In the genomic region with DNA sequence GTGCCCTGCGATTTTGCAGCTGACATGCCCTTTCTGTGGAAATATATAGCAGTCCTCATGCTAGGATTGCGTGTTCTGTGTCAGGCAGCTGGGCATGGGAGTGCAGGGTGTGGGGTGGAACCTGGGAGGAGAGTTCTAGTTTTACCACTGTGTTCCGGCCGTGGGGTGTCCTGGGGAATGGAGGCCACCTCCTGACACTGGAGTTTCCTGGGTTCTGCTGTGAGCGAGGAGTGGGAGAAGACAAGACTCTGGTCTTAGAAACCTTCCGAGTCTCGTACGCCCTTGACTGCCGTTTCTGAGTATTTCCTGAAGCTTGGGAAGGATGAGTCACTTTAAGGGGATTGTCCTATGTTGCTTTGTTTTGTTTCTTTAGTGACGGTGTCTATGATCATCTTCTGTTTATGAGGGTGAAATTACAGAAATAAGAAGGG, we compare ENCODE assay signal across 8 cellular contexts. TPM values are rescaled to one million over a fixed set of nuclear protein-coding genes. Genes with fewer than 3 reads are reported as not detected.
DNase-seq lines count a peak whose midpoint lies in the region; ATAC-seq and TF ChIP-seq lines count a peak whose summit lies in the region.

No MANE protein-coding gene starts in this region.

- peaks cover 28% of the 10 kb centered on the region for H3K36me3 Mint-ChIP-seq in endodermal cell (ENCODE audit: low read depth)
- H3K36me3 Mint-ChIP-seq in natural killer cell treated with Interleukin-12 subunit alpha and Interleukin-12 subunit beta and Interleukin-15 and Interleukin-18, amount 100 ng/mL, for 72 hours, result no peaks in the 10 kb centered on the region

- H3K27ac ChIP-seq in SJSA1 (peak overlapping the region; percentile 88), endodermal cell (ENCODE audit: low read depth, low read length) (peak overlapping the region; percentile 85), ascending aorta (no peak overlapping the region)

- H3K9me3 ChIP-seq in SJSA1 (replicated peaks) (no peaks in the 10 kb centered on the region), endodermal cell (ENCODE audit: control insufficient read depth, low read length) (no peaks in the 10 kb centered on the region), ascending aorta (no peaks in the 10 kb centered on the region)

- no peak overlapping the region for H3K4me3 Mint-ChIP-seq in endodermal cell
- peak overlapping the region; percentile 79 for H3K4me3 Mint-ChIP-seq in natural killer cell treated with Interleukin-12 subunit alpha and Interleukin-12 subunit beta and Interleukin-15 and Interleukin-18, amount 100 ng/mL, for 72 hours

- peak; percentile 67 to 78 for ATAC-seq in natural killer cell treated with Interleukin-12 subunit alpha and Interleukin-12 subunit beta and Interleukin-15 and Interleukin-18, amount 100 ng/mL, for 72 hours
- no peak for ATAC-seq in HG03196 (IDR thresholded peaks at IDR 0.05; ENCODE audit: unreplicated experiment)

- peak overlapping the region; percentile 64 for H3K27ac Mint-ChIP-seq in endodermal cell
- peak overlapping the region; percentile 81 to 88 for H3K27ac Mint-ChIP-seq in natural killer cell treated with Interleukin-12 subunit alpha and Interleukin-12 subunit beta and Interleukin-15 and Interleukin-18, amount 100 ng/mL, for 72 hours

- H3K9me3 Mint-ChIP-seq in endodermal cell, result peaks cover 5% of the 10 kb centered on the region
- H3K9me3 Mint-ChIP-seq in natural killer cell treated with Interleukin-12 subunit alpha and Interleukin-12 subunit beta and Interleukin-15 and Interleukin-18, amount 100 ng/mL, for 72 hours, result no peaks in the 10 kb centered on the region

- peaks cover 50% of the 10 kb centered on the region for H3K4me1 Mint-ChIP-seq in endodermal cell
- H3K4me1 Mint-ChIP-seq in natural killer cell treated with Interleukin-12 subunit alpha and Interleukin-12 subunit beta and Interleukin-15 and Interleukin-18, amount 100 ng/mL, for 72 hours (ENCODE audit: low read depth in 2 of 2), result peaks cover 54 to 56% of the 10 kb centered on the region in 2 donors

- H3K4me1 ChIP-seq in SJSA1 (replicated peaks) (peaks cover 42% of the 10 kb centered on the region), endodermal cell (ENCODE audit: control insufficient read depth, insufficient read depth, low read length) (peaks cover 14% of the 10 kb centered on the region), ascending aorta (peaks cover 0 to 10% of the 10 kb centered on the region in 2 donors)

- H3K4me3 ChIP-seq in SJSA1 (no peak overlapping the region), endodermal cell (ENCODE audit: low read length) (no peak overlapping the region), ascending aorta (no peak overlapping the region)

- H3K27me3 Mint-ChIP-seq in endodermal cell (ENCODE audit: insufficient read depth), result no peaks in the 10 kb centered on the region
- H3K27me3 Mint-ChIP-seq in natural killer cell treated with Interleukin-12 subunit alpha and Interleukin-12 subunit beta and Interleukin-15 and Interleukin-18, amount 100 ng/mL, for 72 hours, result no peaks in the 10 kb centered on the region

- 68 to 82% methylated on average over 7 to 10 of the region's 10 CpGs for WGBS in endodermal cell (ENCODE audit: insufficient coverage in 1 of 2, insufficient read length in 1 of 2), 2 experiments

- intact Hi-C loops in ascending aorta (cut with DNase I), result no loop called here

- DNase-seq in ELR (ENCODE audit: low read depth), result peak; percentile 89
- DNase-seq in SJSA1 (ENCODE audit: low read depth in 1 of 2, low spot score in 2 of 2), result peak; percentile 56 to 89
- DNase-seq in endodermal cell, result peak; percentile 61
- no peak for DNase-seq in natural killer cell treated with Interleukin-12 subunit alpha and Interleukin-12 subunit beta and Interleukin-15 and Interleukin-18, amount 100 ng/mL, for 72 hours (ENCODE audit: low spot score)
- no peak for DNase-seq in ascending aorta (ENCODE audit: low spot score in 2 of 2)
- DNase-seq in SK-N-DZ (ENCODE audit: low spot score), result no peak
- DNase-seq in putamen (ENCODE audit: low spot score), result no peak

- no peak for TF ChIP-seq CTCF in endodermal cell (conservative IDR thresholded peaks at IDR 0.05)
- TF ChIP-seq CTCF in ascending aorta (IDR thresholded peaks at IDR 0.05), result no peak

- no peak overlapping the region for H3K9ac ChIP-seq in endodermal cell (ENCODE audit: extremely low read depth, low read length, poor library complexity, severe bottlenecking)

- H3K27me3 ChIP-seq in SJSA1 (replicated peaks) (no peaks in the 10 kb centered on the region), endodermal cell (ENCODE audit: control insufficient read depth, insufficient read depth, low read length, poor library complexity, severe bottlenecking) (no peaks in the 10 kb centered on the region), ascending aorta (no peaks in the 10 kb centered on the region)

- H3K36me3 ChIP-seq in SJSA1 (peaks cover 48% of the 10 kb centered on the region), endodermal cell (ENCODE audit: control insufficient read depth, insufficient read depth, low read length) (peaks cover 35% of the 10 kb centered on the region), ascending aorta (peaks cover 12 to 31% of the 10 kb centered on the region in 2 donors)

RNA-seq across cellular contexts. Expression of a gene that starts 19.0 kb away (rescaled TPM):
- 463 and 527 TPM in 2 replicates for total RNA-seq in SJSA1 (2014; rRNA removed; shearing (Covaris generic))
- total RNA-seq in endodermal cell (100 to 1,000 TPM; 314 to 397 TPM), ascending aorta (262 TPM)
- 226 TPM for polyA plus RNA-seq in endodermal cell (2013, experiment 1 of 2)
- polyA plus RNA-seq in endodermal cell (2013, experiment 2 of 2), result 207 TPM
- total RNA-seq in natural killer cell treated with Interleukin-12 subunit alpha and Interleukin-12 subunit beta and Interleukin-15 and Interleukin-18, amount 100 ng/mL, for 72 hours, result 100 to 1,000 TPM; 121 to 159 TPM
- polyA plus RNA-seq in SK-N-DZ (2014; cell fraction: cytosol; rRNA removed), result 14.2 and 16.4 TPM in 2 replicates
- 8.1 and 9.2 TPM in 2 replicates for polyA plus RNA-seq in SK-N-DZ (2014; cell fraction: nucleus; rRNA removed)

RNA-seq across cellular contexts. Expression of a gene that starts 41.8 kb away (rescaled TPM):
- not detected in 2 replicates for total RNA-seq in SJSA1 (2014; rRNA removed; shearing (Covaris generic))
- 1 to 10 TPM; 1.1 to 1.3 TPM for total RNA-seq in endodermal cell
- polyA plus RNA-seq in endodermal cell (2013, experiment 1 of 2), result not detected
- polyA plus RNA-seq in endodermal cell (2013, experiment 2 of 2), result not detected
- total RNA-seq in natural killer cell treated with Interleukin-12 subunit alpha and Interleukin-12 subunit beta and Interleukin-15 and Interleukin-18, amount 100 ng/mL, for 72 hours, result not detected
- total RNA-seq in ascending aorta, result 1.3 TPM
- polyA plus RNA-seq in SK-N-DZ (2014; cell fraction: cytosol; rRNA removed), result not detected in 2 replicates
- 0.06 TPM in 1 of 2 replicates, not detected in the other for polyA plus RNA-seq in SK-N-DZ (2014; cell fraction: nucleus; rRNA removed)

Comparison
In these comparisons a context has a peak if more than half of its experiments do, and no peak if none do; other contexts are left out.
1. DNase-seq: peak in ELR (single experiment), SJSA1 (2 of 2) and endodermal cell (single experiment); none in natural killer cell treated with Interleukin-12 subunit alpha and Interleukin-12 subunit beta and Interleukin-15 and Interleukin-18, amount 100 ng/mL, for 72 hours (single experiment), ascending aorta (0 of 2), SK-N-DZ (single experiment) and putamen (single experiment).
2. H3K27ac ChIP-seq: peak in SJSA1 (single experiment) and endodermal cell (single experiment); none in ascending aorta (0 of 2).